Comparison of ENCODE assay signal across 8 cellular contexts in genomic region chr10:33134011-33134751, GRCh38.
DNase-seq lines count a peak whose midpoint lies in the region; ATAC-seq and TF ChIP-seq lines count a peak whose summit lies in the region.

No MANE protein-coding gene starts in this region.

- H3K27ac ChIP-seq in psoas muscle (no peak overlapping the region), coronary artery (peak overlapping the region in 1 of 2 donors; percentile 62)

- no peak for TF ChIP-seq CTCF in psoas muscle (IDR thresholded peaks at IDR 0.05)
- TF ChIP-seq CTCF in coronary artery (IDR thresholded peaks at IDR 0.05) = no peak

- WGBS in psoas muscle, 3 donors = 38 to 55% (median 42%) methylated on average over 11 of the region's 11 CpGs

- DNase-seq in activated CD4-positive, alpha-beta T cell treated with anti-CD3 and anti-CD28 coated beads for 24 hours (ENCODE audit: low read depth in 2 of 2) = peak; percentile 53 to 59
- peak; percentile 90 for DNase-seq in dermis blood vessel endothelial cell
- peak in 1 of 2 donors; percentile 38 for DNase-seq in psoas muscle
- no peak for DNase-seq in coronary artery (ENCODE audit: low spot score)
- no peak for DNase-seq in G401 (ENCODE audit: low spot score)

- peaks cover 0 to 5% (median 2%) of the 10 kb centered on the region in 3 donors for H3K27me3 ChIP-seq in psoas muscle (ENCODE audit: insufficient read depth in 3 of 3, low read length in 2 of 3)

- H3K9me3 ChIP-seq in psoas muscle = no peaks in the 10 kb centered on the region

- intact Hi-C loops in psoas muscle (cut with DNase I) = no loop called here

- H3K4me3 ChIP-seq in psoas muscle = no peak overlapping the region
- H3K4me3 ChIP-seq in coronary artery = no peak overlapping the region

- in situ Hi-C loops in G401 (cut with HindIII; ENCODE audit: low sequenced_read_pairs) = no loop called here

- ATAC-seq in GM18861 (IDR thresholded peaks at IDR 0.05; ENCODE audit: unreplicated experiment) (peak; percentile 67), HG03196 (IDR thresholded peaks at IDR 0.05; ENCODE audit: unreplicated experiment) (peak; percentile 74), psoas muscle (peak; percentile 91 to 94 (median 92)), GM21723 (IDR thresholded peaks at IDR 0.05; ENCODE audit: unreplicated experiment) (no peak)

- no peaks in the 10 kb centered on the region for H3K4me1 ChIP-seq in psoas muscle

- H3K36me3 ChIP-seq in psoas muscle (ENCODE audit: insufficient read depth in 1 of 2, low read depth in 1 of 2) = no peaks in the 10 kb centered on the region

Comparison
In these comparisons a context has a peak if more than half of its experiments do, and no peak if none do; other contexts are left out.
1. DNase-seq: peak in activated CD4-positive, alpha-beta T cell treated with anti-CD3 and anti-CD28 coated beads for 24 hours (2 of 2) and dermis blood vessel endothelial cell (single experiment); none in coronary artery (single experiment) and G401 (single experiment).